In the genomic region with DNA sequence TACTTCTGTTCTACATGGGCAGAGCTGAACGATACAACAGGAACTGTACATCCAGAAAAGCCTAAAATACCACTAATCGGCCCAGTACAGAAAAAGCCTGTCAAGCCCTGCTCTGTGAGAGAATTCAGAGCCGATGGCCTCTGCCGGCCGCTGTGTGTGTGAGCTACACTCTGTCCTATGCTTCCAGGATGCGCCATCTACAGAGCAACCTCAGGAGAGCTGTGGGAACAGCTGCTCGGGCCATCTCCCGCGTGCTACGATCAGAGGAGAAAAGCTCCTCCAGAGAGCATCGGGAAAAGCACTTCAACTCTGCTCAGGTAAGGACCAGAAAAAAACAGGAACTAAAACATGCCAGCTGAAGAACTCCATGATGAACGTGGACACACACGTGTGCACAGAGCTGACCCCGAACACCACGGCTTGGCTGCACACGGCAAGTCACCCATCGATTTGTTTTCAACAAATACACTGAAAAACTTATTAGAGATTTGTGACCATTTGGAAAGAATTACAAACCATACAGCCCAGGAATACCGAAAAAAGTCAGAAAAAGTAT, we compare ENCODE assay signal across 12 cellular contexts.
DNase-seq lines count a peak whose midpoint lies in the region; ATAC-seq and TF ChIP-seq lines count a peak whose summit lies in the region.
"Had no signal": no experiment of that assay in that cellular context is flagged by ENCODE, and none has a peak within 500 bp of the region (broad histone marks: within the 10 kb centered on the region; RNA-seq: fewer than 3 reads in every experiment).

No MANE protein-coding gene starts in this region.

- no peak overlapping the region for H3K14ac ChIP-seq in IMR-90 (replicated peaks; ENCODE audit: low read depth, low read length)

- intact Hi-C loops in IMR-90 (cut with micrococcal nuclease) = loop anchor here (5.0 kb wide), 1 partner anchor 133 kb away; a partner anchor contains a TSS

- no peak overlapping the region for H2BK120ac ChIP-seq in IMR-90 (ENCODE audit: low read depth, low read length)

- no peak overlapping the region for H2AK5ac ChIP-seq in IMR-90 (ENCODE audit: low read depth, low read length)

- H3K36me3 ChIP-seq in BE2C (peaks cover 19% of the 10 kb centered on the region), IMR-90 (ENCODE audit: control insufficient read depth, insufficient read depth, low read length) (peaks cover 10% of the 10 kb centered on the region; the same call in 1 of the 2 replicates)

- POLR2A ChIA-PET in IMR-90 (lab: Charles Lee; ENCODE audit: unreplicated experiment) = no interaction called here

- H3K23ac ChIP-seq in IMR-90 (ENCODE audit: low read depth, low read length) = peak overlapping the region; percentile 60; the same call in 1 of the 2 replicates

- DNase-seq in BE2C = peak; percentile 80
- peak; percentile 55 for DNase-seq in IMR-90
- DNase-seq in amniotic epithelial cell (ENCODE audit: low read depth) = peak; percentile 60
- peak; percentile 74 for DNase-seq in medulla oblongata (ENCODE audit: extremely low spot score)
- DNase-seq in NK-92 (lab: John Stamatoyannopoulos, UW; ENCODE audit: unreplicated experiment) = no peak
- DNase-seq: CD8-positive, alpha-beta memory T cell; SIG-M5; upper lobe of right lung had no signal

- H4K8ac ChIP-seq in IMR-90 (ENCODE audit: low read depth in 2 of 2, low read length in 2 of 2) = no peak overlapping the region

- H4K91ac ChIP-seq in IMR-90 (ENCODE audit: insufficient read depth, low read depth, low read length) = no peak overlapping the region

- no peak overlapping the region for H3K9ac ChIP-seq in IMR-90 (ENCODE audit: low read depth, low read length)

- H3K79me1 ChIP-seq in IMR-90 (ENCODE audit: low read depth in 1 of 2, low read length in 2 of 2) = peaks cover 3 to 94% of the 10 kb centered on the region in 2 experiments; a peak in 2 of 4 replicates

- H3K4me3 ChIP-seq in BE2C (ENCODE audit: low read depth, low read length) = peak overlapping the region; percentile 48
- H3K4me3 ChIP-seq in IMR-90 (ENCODE audit: insufficient read depth, low read depth, low read length) = no peak overlapping the region
- H3K4me3 ChIP-seq: skin epidermis, upper lobe of right lung had no signal

- TF ChIP-seq CTCF in BE2C (IDR thresholded peaks at IDR 0.05; ENCODE audit: low read depth, low read length) (peak; percentile 58), IMR-90 (conservative IDR thresholded peaks at IDR 0.05; ENCODE audit: low read depth, low read length) (0 out of 2 replicates have a peak, but pooled peaks have one; percentile 14)

- H2BK20ac ChIP-seq in IMR-90 (ENCODE audit: low read depth, low read length) = no peak overlapping the region

- H2BK5ac ChIP-seq in IMR-90 (ENCODE audit: low read depth, low read length, poor library complexity, severe bottlenecking) = no peak overlapping the region

- no peak overlapping the region for H4K5ac ChIP-seq in IMR-90 (ENCODE audit: low read depth, low read length)

- no peak for TF ChIP-seq RAD21 in IMR-90 (IDR thresholded peaks at IDR 0.05; ENCODE audit: low read length)

- BruUV-seq in IMR-90 (replicated peaks; lab: Mats Ljungman, UMichigan) = no TSS peak

- no peak overlapping the region for H3K18ac ChIP-seq in IMR-90 (ENCODE audit: low read depth, low read length)

- no peak overlapping the region for H2AFZ ChIP-seq in IMR-90 (replicated peaks; ENCODE audit: low read length, poor library complexity)

- no peaks in the 10 kb centered on the region for H3K9me3 ChIP-seq in BE2C
- no peaks in the 10 kb centered on the region for H3K9me3 ChIP-seq in IMR-90 (ENCODE audit: control insufficient read depth, insufficient read depth, low read length)

- in situ Hi-C loops in IMR-90 (cut with MboI; ENCODE audit: low sequenced_read_pairs) = no loop called here

- dilution Hi-C loops in IMR-90 (cut with HindIII; ENCODE audit: low sequenced_read_pairs, unreplicated experiment) = no loop called here

- H3K4me1 ChIP-seq in BE2C = no peaks in the 10 kb centered on the region; the same call in 1 of the 2 replicates
- peaks cover 26% of the 10 kb centered on the region for H3K4me1 ChIP-seq in IMR-90 (ENCODE audit: control insufficient read depth, insufficient read depth, low read length)

- H3K9me1 ChIP-seq in IMR-90 (ENCODE audit: insufficient read depth, low read length) = peaks cover 51% of the 10 kb centered on the region

- no peak overlapping the region for H3K27ac ChIP-seq in IMR-90 (ENCODE audit: insufficient read depth, low read length)
- H3K27ac ChIP-seq: skin epidermis, upper lobe of right lung had no signal

- no peak overlapping the region for H2AK9ac ChIP-seq in IMR-90 (replicated peaks; ENCODE audit: low read depth, low read length, poor library complexity)

- H4K20me1 ChIP-seq in IMR-90 (ENCODE audit: insufficient read depth, low read length) = peaks cover 100% of the 10 kb centered on the region

- H2BK15ac ChIP-seq in IMR-90 (ENCODE audit: low read depth, low read length) = no peak overlapping the region

- no peak overlapping the region for H3K56ac ChIP-seq in IMR-90 (ENCODE audit: extremely low read depth, insufficient read depth, low read length)

- H3K4ac ChIP-seq in IMR-90 (ENCODE audit: low read depth, low read length) = 0 out of 2 replicates have a peak overlapping the region, but pooled peaks have one; percentile 9

- CTCF ChIA-PET in IMR-90 (lab: Yijun Ruan, JAX) = no interaction called here

- H3K4me2 ChIP-seq in IMR-90 (ENCODE audit: low read depth, low read length) = peak overlapping the region; percentile 32; the same call in 1 of the 2 replicates

- ATAC-seq in IMR-90 (ENCODE audit: low read depth) = peak; percentile 37
- no peak for ATAC-seq in HG03045 (IDR thresholded peaks at IDR 0.05; ENCODE audit: unreplicated experiment)
- ATAC-seq in GM18870 (IDR thresholded peaks at IDR 0.05; ENCODE audit: unreplicated experiment) = no peak
- ATAC-seq in HG03354 (IDR thresholded peaks at IDR 0.05; ENCODE audit: poor library complexity, severe bottlenecking, unreplicated experiment) = no peak
- ATAC-seq: upper lobe of right lung had no signal

- TF ChIP-seq POLR2A in IMR-90 (IDR thresholded peaks at IDR 0.05; ENCODE audit: low read depth, low read length) = no peak

- 42% methylated on average over 7 of the region's 18 CpGs; no CpG with 5 or more reads in 1 of the 2 experiments for WGBS in IMR-90 (ENCODE audit: extremely low coverage in 2 of 2, insufficient read length in 1 of 2), 2 experiments

- H3K27me3 ChIP-seq in BE2C (no peaks in the 10 kb centered on the region), IMR-90 (ENCODE audit: control insufficient read depth, insufficient read depth, low read length) (no peaks in the 10 kb centered on the region)
- H3K27me3 ChIP-seq: upper lobe of right lung had no signal

TF ChIP-seq in IMR-90, 13 proteins besides CTCF, POLR2A, EP300 and RAD21:
- no peak for TF ChIP-seq CHD1 (IDR thresholded peaks at IDR 0.05; ENCODE audit: low read depth, low read length)
- TF ChIP-seq SMC3 (IDR thresholded peaks at IDR 0.05; ENCODE audit: low read depth, low read length) = no peak
- no peak for TF ChIP-seq FOS (IDR thresholded peaks at IDR 0.05; ENCODE audit: low read depth, low read length)
- TF ChIP-seq MAFK (IDR thresholded peaks at IDR 0.05; ENCODE audit: low read depth, low read length) = no peak
- no peak for TF ChIP-seq RFX5 (IDR thresholded peaks at IDR 0.05; ENCODE audit: low read depth, low read length)
- TF ChIP-seq NFE2L2 (IDR thresholded peaks at IDR 0.05; ENCODE audit: low read depth, low read length) = no peak
- TF ChIP-seq RCOR1 (IDR thresholded peaks at IDR 0.05; ENCODE audit: insufficient replicate concordance, low read length) = no peak
- TF ChIP-seq MXI1 (IDR thresholded peaks at IDR 0.05; ENCODE audit: borderline replicate concordance, low read depth, low read length) = no peak
- no peak for TF ChIP-seq BHLHE40 (IDR thresholded peaks at IDR 0.05; ENCODE audit: low read depth, low read length)
- no peak for TF ChIP-seq CEBPB (IDR thresholded peaks at IDR 0.05; ENCODE audit: low read depth, low read length)
- TF ChIP-seq, protein P1, sequence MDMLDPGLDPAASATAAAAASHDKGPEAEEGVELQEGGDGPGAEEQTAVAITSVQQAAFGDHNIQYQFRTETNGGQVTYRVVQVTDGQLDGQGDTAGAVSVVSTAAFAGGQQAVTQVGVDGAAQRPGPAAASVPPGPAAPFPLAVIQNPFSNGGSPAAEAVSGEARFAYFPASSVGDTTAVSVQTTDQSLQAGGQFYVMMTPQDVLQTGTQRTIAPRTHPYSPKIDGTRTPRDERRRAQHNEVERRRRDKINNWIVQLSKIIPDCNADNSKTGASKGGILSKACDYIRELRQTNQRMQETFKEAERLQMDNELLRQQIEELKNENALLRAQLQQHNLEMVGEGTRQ (IDR thresholded peaks at IDR 0.05; ENCODE audit: low read depth, low read length) = no peak
- TF ChIP-seq MAZ (IDR thresholded peaks at IDR 0.05; ENCODE audit: borderline replicate concordance, low read depth, low read length) = no peak
- TF ChIP-seq, protein P2, sequence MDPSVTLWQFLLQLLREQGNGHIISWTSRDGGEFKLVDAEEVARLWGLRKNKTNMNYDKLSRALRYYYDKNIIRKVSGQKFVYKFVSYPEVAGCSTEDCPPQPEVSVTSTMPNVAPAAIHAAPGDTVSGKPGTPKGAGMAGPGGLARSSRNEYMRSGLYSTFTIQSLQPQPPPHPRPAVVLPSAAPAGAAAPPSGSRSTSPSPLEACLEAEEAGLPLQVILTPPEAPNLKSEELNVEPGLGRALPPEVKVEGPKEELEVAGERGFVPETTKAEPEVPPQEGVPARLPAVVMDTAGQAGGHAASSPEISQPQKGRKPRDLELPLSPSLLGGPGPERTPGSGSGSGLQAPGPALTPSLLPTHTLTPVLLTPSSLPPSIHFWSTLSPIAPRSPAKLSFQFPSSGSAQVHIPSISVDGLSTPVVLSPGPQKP (IDR thresholded peaks at IDR 0.05; ENCODE audit: borderline replicate concordance, low read depth, low read length) = no peak
